8 cellular contexts compared by ENCODE assay signal in genomic region chr17:45149669-45150603, GRCh38. TPM values are rescaled to one million over a fixed set of nuclear protein-coding genes. Genes with fewer than 3 reads are reported as not detected.
DNase-seq lines count a peak whose midpoint lies in the region; ATAC-seq and TF ChIP-seq lines count a peak whose summit lies in the region.

No MANE protein-coding gene starts in this region.

- no peaks in the 10 kb centered on the region for H3K27me3 Mint-ChIP-seq in dendritic cell treated with granulocyte-macrophage colony-stimulating factor and Interleukin-4, amounts not matched to agents 40 ng/mL and 50 ng/mL, for 4 days

- intact Hi-C loops in dendritic cell treated with granulocyte-macrophage colony-stimulating factor and Interleukin-4, amounts not matched to agents 40 ng/mL and 50 ng/mL, for 4 days (cut with micrococcal nuclease) = loop anchor here (1.0 to 2.0 kb wide), 2 partner anchors 15 to 47 kb away; partner anchors contain the start of gene ACBD4

- H4K20me1 ChIP-seq in DOHH2 (ENCODE audit: control insufficient read depth, insufficient read depth, low read depth, low read length) = peaks cover 11% of the 10 kb centered on the region

- H3K27ac ChIP-seq in DOHH2 (ENCODE audit: low read depth, low read length) (no peak overlapping the region), KOPT-K1 (ENCODE audit: low read depth, low read length, poor library complexity, severe bottlenecking) (peak overlapping the region; percentile 67), liver (ENCODE audit: low read depth in 1 of 2, low read length in 2 of 2) (peak overlapping the region; percentile 91 to 95)

- no peak for ATAC-seq in GM21390 (IDR thresholded peaks at IDR 0.05; ENCODE audit: unreplicated experiment)

- H3K79me2 ChIP-seq in DOHH2 (ENCODE audit: control insufficient read depth, low read length) = peaks cover 17% of the 10 kb centered on the region

- peak overlapping the region; percentile 89 to 98 for H3K9ac ChIP-seq in liver (ENCODE audit: low read depth in 1 of 2, low read length in 2 of 2)

- H3K4me1 Mint-ChIP-seq in dendritic cell treated with granulocyte-macrophage colony-stimulating factor and Interleukin-4, amounts not matched to agents 40 ng/mL and 50 ng/mL, for 4 days (ENCODE audit: low read depth) = peaks cover 50% of the 10 kb centered on the region

- H3K9me3 ChIP-seq in DOHH2 (ENCODE audit: control insufficient read depth, insufficient read depth, low read length) (no peaks in the 10 kb centered on the region), KOPT-K1 (ENCODE audit: insufficient read depth, low read length, poor library complexity, severe bottlenecking) (no peaks in the 10 kb centered on the region), liver (ENCODE audit: control insufficient read depth in 4 of 4, low read length in 3 of 4) (no peaks in the 10 kb centered on the region)

- H3F3A ChIP-seq in DOHH2 (ENCODE audit: control insufficient read depth, insufficient read depth) = peaks cover 18% of the 10 kb centered on the region

- H3K36me3 ChIP-seq in DOHH2 (ENCODE audit: control insufficient read depth, low read length) (peaks cover 7% of the 10 kb centered on the region; the same call in 1 of the 2 replicates), KOPT-K1 (ENCODE audit: insufficient read depth, low read length) (peaks cover 6% of the 10 kb centered on the region; the same call in 1 of the 2 replicates), liver (ENCODE audit: control insufficient read depth in 4 of 4, insufficient read depth in 3 of 4, low read depth in 1 of 4, low read length in 3 of 4) (no peaks in the 10 kb centered on the region)

- under 1% methylated on average over 56 of the region's 56 CpGs for WGBS in liver

- H3K27me3 ChIP-seq in DOHH2 (ENCODE audit: control insufficient read depth, low read length) (peaks cover 14% of the 10 kb centered on the region), liver (ENCODE audit: control insufficient read depth in 4 of 4, insufficient read depth in 4 of 4, low read length in 3 of 4) (no peaks in the 10 kb centered on the region)

- H3K4me1 ChIP-seq in DOHH2 (ENCODE audit: control insufficient read depth, low read length) (peaks cover 40% of the 10 kb centered on the region), liver (ENCODE audit: control insufficient read depth in 4 of 4, insufficient read depth in 4 of 4, low read length in 3 of 4) (peaks cover 2 to 44% (median 34%) of the 10 kb centered on the region in 4 donors)

- peak overlapping the region; percentile 87 for H3K4me3 Mint-ChIP-seq in dendritic cell treated with granulocyte-macrophage colony-stimulating factor and Interleukin-4, amounts not matched to agents 40 ng/mL and 50 ng/mL, for 4 days

- H3K9me3 Mint-ChIP-seq in dendritic cell treated with granulocyte-macrophage colony-stimulating factor and Interleukin-4, amounts not matched to agents 40 ng/mL and 50 ng/mL, for 4 days = no peaks in the 10 kb centered on the region

- TF ChIP-seq CTCF in DOHH2 (IDR thresholded peaks at IDR 0.05; ENCODE audit: low read depth, low read length, poor library complexity, severe bottlenecking) (no peak), liver (IDR thresholded peaks at IDR 0.05; ENCODE audit: low read depth, low read length, missing input control) (no peak)

- H3K36me3 Mint-ChIP-seq in dendritic cell treated with granulocyte-macrophage colony-stimulating factor and Interleukin-4, amounts not matched to agents 40 ng/mL and 50 ng/mL, for 4 days (ENCODE audit: low read depth) = peaks cover 43% of the 10 kb centered on the region

- TF ChIP-seq RAD21 in liver (IDR thresholded peaks at IDR 0.05) = no peak

- peak overlapping the region; percentile 78 for H3K4me2 ChIP-seq in DOHH2 (ENCODE audit: low read length)

- H3K9me2 ChIP-seq in DOHH2 (replicated peaks; ENCODE audit: control insufficient read depth, low read length) = no peaks in the 10 kb centered on the region

- peak overlapping the region; percentile 100 for H3K27ac Mint-ChIP-seq in dendritic cell treated with granulocyte-macrophage colony-stimulating factor and Interleukin-4, amounts not matched to agents 40 ng/mL and 50 ng/mL, for 4 days

- peak; percentile 71 for DNase-seq in UCSD-AML1 (lab: John Stamatoyannopoulos, UW; ENCODE audit: unreplicated experiment)
- DNase-seq in stimulated activated CD8-positive, alpha-beta memory T cell treated with anti-CD3 and anti-CD28 coated beads, Interleukin-4, amount 100 ng/mL, for 48 hours = peak; percentile 57
- DNase-seq in 8988T = no peak

- H3K4me3 ChIP-seq in DOHH2 (ENCODE audit: low read length) (peak overlapping the region; percentile 76), liver (ENCODE audit: low read depth in 1 of 3, low read length in 3 of 3) (peak overlapping the region; percentile 67 to 92 (median 92))

TF ChIP-seq in liver, 16 proteins besides CTCF, POLR2A, EP300 and RAD21:
- TF ChIP-seq HNF4G (IDR thresholded peaks at IDR 0.05) (no peak), EGR1 (IDR thresholded peaks at IDR 0.05; ENCODE audit: low read depth in 2 of 2) (no peak), NR2F2 (IDR thresholded peaks at IDR 0.05) (no peak), YY1 (IDR thresholded peaks at IDR 0.05) (peak; percentile 34)
- TF ChIP-seq, protein P1, sequence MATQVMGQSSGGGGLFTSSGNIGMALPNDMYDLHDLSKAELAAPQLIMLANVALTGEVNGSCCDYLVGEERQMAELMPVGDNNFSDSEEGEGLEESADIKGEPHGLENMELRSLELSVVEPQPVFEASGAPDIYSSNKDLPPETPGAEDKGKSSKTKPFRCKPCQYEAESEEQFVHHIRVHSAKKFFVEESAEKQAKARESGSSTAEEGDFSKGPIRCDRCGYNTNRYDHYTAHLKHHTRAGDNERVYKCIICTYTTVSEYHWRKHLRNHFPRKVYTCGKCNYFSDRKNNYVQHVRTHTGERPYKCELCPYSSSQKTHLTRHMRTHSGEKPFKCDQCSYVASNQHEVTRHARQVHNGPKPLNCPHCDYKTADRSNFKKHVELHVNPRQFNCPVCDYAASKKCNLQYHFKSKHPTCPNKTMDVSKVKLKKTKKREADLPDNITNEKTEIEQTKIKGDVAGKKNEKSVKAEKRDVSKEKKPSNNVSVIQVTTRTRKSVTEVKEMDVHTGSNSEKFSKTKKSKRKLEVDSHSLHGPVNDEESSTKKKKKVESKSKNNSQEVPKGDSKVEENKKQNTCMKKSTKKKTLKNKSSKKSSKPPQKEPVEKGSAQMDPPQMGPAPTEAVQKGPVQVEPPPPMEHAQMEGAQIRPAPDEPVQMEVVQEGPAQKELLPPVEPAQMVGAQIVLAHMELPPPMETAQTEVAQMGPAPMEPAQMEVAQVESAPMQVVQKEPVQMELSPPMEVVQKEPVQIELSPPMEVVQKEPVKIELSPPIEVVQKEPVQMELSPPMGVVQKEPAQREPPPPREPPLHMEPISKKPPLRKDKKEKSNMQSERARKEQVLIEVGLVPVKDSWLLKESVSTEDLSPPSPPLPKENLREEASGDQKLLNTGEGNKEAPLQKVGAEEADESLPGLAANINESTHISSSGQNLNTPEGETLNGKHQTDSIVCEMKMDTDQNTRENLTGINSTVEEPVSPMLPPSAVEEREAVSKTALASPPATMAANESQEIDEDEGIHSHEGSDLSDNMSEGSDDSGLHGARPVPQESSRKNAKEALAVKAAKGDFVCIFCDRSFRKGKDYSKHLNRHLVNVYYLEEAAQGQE (IDR thresholded peaks at IDR 0.05) = peak; percentile 30

RNA-seq across cellular contexts. Expression of gene HEXIM1, which starts 1.7 kb away (rescaled TPM):
- 10 to 100 TPM; 13.4 to 14.3 TPM for total RNA-seq in liver
- polyA plus RNA-seq in liver = 10 to 100 TPM in 1 of 2 donors, 1 to 10 TPM in 1; 7.4 to 11.3 TPM

RNA-seq across cellular contexts. Expression of gene HEXIM2, which starts 11.7 kb away (rescaled TPM):
- total RNA-seq in liver = 1 to 10 TPM; 3.5 to 4.8 TPM
- 10 to 100 TPM in 1 of 2 donors, 1 to 10 TPM in 1; 6.1 to 10.7 TPM for polyA plus RNA-seq in liver

RNA-seq across cellular contexts. Expression of gene ACBD4, which starts 14.4 kb away (rescaled TPM):
- total RNA-seq in liver = 10 to 100 TPM in 1 of 2 donors, 1 to 10 TPM in 1; 4.4 to 51.4 TPM
- polyA plus RNA-seq in liver = 10 to 100 TPM; 43.2 to 46.5 TPM

RNA-seq across cellular contexts. Expression of gene PLCD3, which starts 17.6 kb away (rescaled TPM):
- 1 to 10 TPM in 1 of 2 donors, under 1 TPM in 1; 0.28 to 2.3 TPM for total RNA-seq in liver
- polyA plus RNA-seq in liver = 1 to 10 TPM; 1.1 to 1.6 TPM
